In genomic region chr15:101158166-101159095, GRCh38 we compare ENCODE assay signal across 29 cellular contexts.
DNase-seq lines count a peak whose midpoint lies in the region; ATAC-seq and TF ChIP-seq lines count a peak whose summit lies in the region.
"Had no signal": no experiment of that assay in that cellular context is flagged by ENCODE, and none has a peak within 500 bp of the region (broad histone marks: within the 10 kb centered on the region; RNA-seq: fewer than 3 reads in every experiment).

No MANE protein-coding gene starts in this region.

- intact Hi-C loops in lower lobe of right lung (cut with DNase I): no loop called here

- H3K4me3 ChIP-seq in lower lobe of right lung: no peak overlapping the region
- H3K4me3 ChIP-seq: gastrocnemius medialis, HAP-1, prostate gland, SJSA1, stomach, thyroid gland had no signal

- no peak for TF ChIP-seq CTCF in lower lobe of right lung (IDR thresholded peaks at IDR 0.05)

- no peak for ATAC-seq in activated naive CD8-positive, alpha-beta T cell treated with anti-CD3 and anti-CD28 coated beads, Interleukin-2, amount 50 U/mL, for 24 hours
- no peak for ATAC-seq in lower lobe of right lung
- ATAC-seq in stimulated activated memory B cell treated with anti-CD40 and anti-IgM and Interleukin-4, amounts not matched to agents 10 μg/mL and 1 μg/mL and 100 μg/mL, for 72 hours: no peak
- ATAC-seq in activated CD4-positive, CD25-positive, alpha-beta regulatory T cell treated with anti-CD3 and anti-CD28 coated beads, Interleukin-2, amount 50 U/mL, for 24 hours: no peak
- ATAC-seq in HG02678 (IDR thresholded peaks at IDR 0.05; ENCODE audit: unreplicated experiment): no peak
- ATAC-seq: gastrocnemius medialis, left colon had no signal

- H3K27ac ChIP-seq in KOPT-K1 (ENCODE audit: low read depth, low read length, poor library complexity, severe bottlenecking) (peak overlapping the region; percentile 30), lower lobe of right lung (no peak overlapping the region)
- H3K27ac ChIP-seq: gastrocnemius medialis, prostate gland, stomach, thyroid gland had no signal

- H3K4me1 Mint-ChIP-seq in activated naive CD8-positive, alpha-beta T cell (ENCODE audit: low read depth): peaks cover 24% of the 10 kb centered on the region
- H3K4me1 Mint-ChIP-seq in activated naive CD8-positive, alpha-beta T cell treated with anti-CD3 and anti-CD28 coated beads, Interleukin-2, amount 50 U/mL, for 24 hours: peaks cover 38% of the 10 kb centered on the region
- H3K4me1 Mint-ChIP-seq in stimulated activated memory B cell treated with anti-CD40 and anti-IgM and Interleukin-4, amounts not matched to agents 10 μg/mL and 1 μg/mL and 100 μg/mL, for 72 hours: peaks cover 61% of the 10 kb centered on the region

- DNase-seq in activated naive CD8-positive, alpha-beta T cell treated with anti-CD3 and anti-CD28 coated beads, Interleukin-2, amount 50 U/mL, for 24 hours: no peak
- peak; percentile 25 for DNase-seq in lower lobe of right lung
- DNase-seq in NCI-H69 (lab: John Stamatoyannopoulos, UW): no peak
- DNase-seq: ACHN; activated naive CD4-positive, alpha-beta T cell treated with anti-CD3 and anti-CD28 coated beads, Interleukin-2, amount 50 U/mL, for 16 hours; activated T-cell treated with anti-CD3 and anti-CD28 coated beads, Interleukin-2, amount 50 U/mL, for 4 hours; anterior cingulate cortex; BE2C; caudate nucleus; COR-L47; gastrocnemius medialis; hippocampal formation; Kasumi-1; left colon; NCI-H1436; NCI-H2081 treated with DMSO at 0.1 percent for 48 hours; NCI-H446; NCI-H82; stomach; thyroid gland had no signal

- no peaks in the 10 kb centered on the region for H3K36me3 Mint-ChIP-seq in activated naive CD8-positive, alpha-beta T cell
- no peaks in the 10 kb centered on the region for H3K36me3 Mint-ChIP-seq in activated naive CD8-positive, alpha-beta T cell treated with anti-CD3 and anti-CD28 coated beads, Interleukin-2, amount 50 U/mL, for 24 hours (ENCODE audit: low read depth)
- no peaks in the 10 kb centered on the region for H3K36me3 Mint-ChIP-seq in stimulated activated memory B cell treated with anti-CD40 and anti-IgM and Interleukin-4, amounts not matched to agents 10 μg/mL and 1 μg/mL and 100 μg/mL, for 72 hours
- H3K36me3 Mint-ChIP-seq: memory B cell had no signal

- no peaks in the 10 kb centered on the region for H3K9me3 ChIP-seq in KOPT-K1 (ENCODE audit: insufficient read depth, low read length, poor library complexity, severe bottlenecking)
- H3K9me3 ChIP-seq in lower lobe of right lung: no peaks in the 10 kb centered on the region
- H3K9me3 ChIP-seq: BE2C, gastrocnemius medialis, HAP-1, prostate gland, SJSA1, stomach, thyroid gland had no signal

- H3K27ac Mint-ChIP-seq in activated naive CD8-positive, alpha-beta T cell: peak overlapping the region; percentile 67
- no peak overlapping the region for H3K27ac Mint-ChIP-seq in activated naive CD8-positive, alpha-beta T cell treated with anti-CD3 and anti-CD28 coated beads, Interleukin-2, amount 50 U/mL, for 24 hours
- H3K27ac Mint-ChIP-seq in stimulated activated memory B cell treated with anti-CD40 and anti-IgM and Interleukin-4, amounts not matched to agents 10 μg/mL and 1 μg/mL and 100 μg/mL, for 72 hours: peak overlapping the region; percentile 72
- H3K27ac Mint-ChIP-seq: memory B cell had no signal

- peaks cover under 1% of the 10 kb centered on the region for H3K9me3 Mint-ChIP-seq in activated naive CD8-positive, alpha-beta T cell (ENCODE audit: low read depth)
- peaks cover under 1% of the 10 kb centered on the region for H3K9me3 Mint-ChIP-seq in activated naive CD8-positive, alpha-beta T cell treated with anti-CD3 and anti-CD28 coated beads, Interleukin-2, amount 50 U/mL, for 24 hours
- no peaks in the 10 kb centered on the region for H3K9me3 Mint-ChIP-seq in stimulated activated memory B cell treated with anti-CD40 and anti-IgM and Interleukin-4, amounts not matched to agents 10 μg/mL and 1 μg/mL and 100 μg/mL, for 72 hours

- H3K27me3 ChIP-seq in lower lobe of right lung (ENCODE audit: low read depth): no peaks in the 10 kb centered on the region
- H3K27me3 ChIP-seq: BE2C, gastrocnemius medialis, SJSA1, stomach, thyroid gland had no signal

- no peak overlapping the region for H3K4me3 Mint-ChIP-seq in activated naive CD8-positive, alpha-beta T cell
- H3K4me3 Mint-ChIP-seq in activated naive CD8-positive, alpha-beta T cell treated with anti-CD3 and anti-CD28 coated beads, Interleukin-2, amount 50 U/mL, for 24 hours: no peak overlapping the region
- no peak overlapping the region for H3K4me3 Mint-ChIP-seq in stimulated activated memory B cell treated with anti-CD40 and anti-IgM and Interleukin-4, amounts not matched to agents 10 μg/mL and 1 μg/mL and 100 μg/mL, for 72 hours
- H3K4me3 Mint-ChIP-seq: activated T-cell treated with anti-CD3 and anti-CD28 coated beads, Interleukin-2, amount 50 U/mL, for 4 hours; memory B cell had no signal

- H3K4me1 ChIP-seq in lower lobe of right lung: peaks cover 11% of the 10 kb centered on the region
- H3K4me1 ChIP-seq: HAP-1, prostate gland, thyroid gland had no signal

- no peaks in the 10 kb centered on the region for H3K36me3 ChIP-seq in KOPT-K1 (ENCODE audit: insufficient read depth, low read length)
- H3K36me3 ChIP-seq in lower lobe of right lung: no peaks in the 10 kb centered on the region
- H3K36me3 ChIP-seq: BE2C, gastrocnemius medialis, HAP-1, prostate gland, SJSA1, stomach, thyroid gland had no signal

- no peaks in the 10 kb centered on the region for H3K27me3 Mint-ChIP-seq in activated naive CD8-positive, alpha-beta T cell
- peaks cover 3% of the 10 kb centered on the region for H3K27me3 Mint-ChIP-seq in activated naive CD8-positive, alpha-beta T cell treated with anti-CD3 and anti-CD28 coated beads, Interleukin-2, amount 50 U/mL, for 24 hours
- H3K27me3 Mint-ChIP-seq in stimulated activated memory B cell treated with anti-CD40 and anti-IgM and Interleukin-4, amounts not matched to agents 10 μg/mL and 1 μg/mL and 100 μg/mL, for 72 hours: no peaks in the 10 kb centered on the region
